ENCODE assay signal across 18 cellular contexts in the genomic region with DNA sequence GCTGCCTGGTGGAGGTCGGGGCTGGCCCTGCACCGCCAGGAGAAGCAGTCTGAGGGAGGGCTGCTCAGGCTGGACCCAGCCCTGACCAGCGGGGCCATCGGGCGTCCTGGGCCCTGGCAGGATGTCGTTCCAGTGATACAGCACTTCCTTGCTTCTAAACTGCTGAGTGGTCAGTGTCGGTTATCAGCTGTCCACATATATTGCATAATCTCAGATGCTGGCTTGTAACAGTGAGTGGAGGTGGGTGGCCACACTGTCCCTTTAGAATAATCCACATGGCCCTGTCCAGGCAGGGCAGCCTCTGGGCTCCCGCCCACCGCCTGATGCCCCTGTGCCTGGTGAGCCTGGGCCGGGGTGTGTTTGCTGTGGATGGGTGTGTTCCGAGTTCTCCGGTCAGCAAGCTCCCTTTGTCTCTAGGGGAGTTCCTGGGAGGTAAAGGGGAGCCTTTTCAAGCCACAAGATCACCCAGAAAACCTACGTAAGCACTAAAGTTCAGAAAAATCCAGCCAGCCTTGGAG.
DNase-seq lines count a peak whose midpoint lies in the region; ATAC-seq and TF ChIP-seq lines count a peak whose summit lies in the region.
"Had no signal": no experiment of that assay in that cellular context is flagged by ENCODE, and none has a peak within 500 bp of the region (broad histone marks: within the 10 kb centered on the region; RNA-seq: fewer than 3 reads in every experiment).

No MANE protein-coding gene starts in this region.

- DNase-seq in SK-N-SH (peak; percentile 67), fibroblast of the aortic adventitia (ENCODE audit: low read depth) (peak; percentile 24), naive B cell (no peak), PC-3 (no peak), KBM-7 (no peak)
- DNase-seq: ACHN; activated CD4-positive, alpha-beta T cell treated with anti-CD3 and anti-CD28 coated beads, Interleukin-2, amount 50 U/mL, for 48 hours; activated naive CD8-positive, alpha-beta T cell treated with anti-CD3 and anti-CD28 coated beads for 36 hours; activated T-cell treated with anti-CD3 and anti-CD28 coated beads, Interleukin-2, amount 50 U/mL, for 1 hour; NCI-H187; NCI-H446 treated with DMSO at 0.1 percent for 48 hours; T1000; uterus had no signal

- POLR2A ChIA-PET in SK-N-SH (lab: Yijun Ruan, JAX) (no interaction called here), PC-3 (lab: Charles Lee; ENCODE audit: unreplicated experiment) (no interaction called here)

- H3K9me2 ChIP-seq in SK-N-SH: no peaks in the 10 kb centered on the region
- H3K9me2 ChIP-seq in PC-3 (replicated peaks; ENCODE audit: low read length): no peaks in the 10 kb centered on the region

- H3F3A ChIP-seq in SK-N-SH (replicated peaks; ENCODE audit: insufficient read depth) (no peaks in the 10 kb centered on the region), PC-3 (ENCODE audit: low read length, unreplicated experiment) (no peaks in the 10 kb centered on the region)

- H2AFZ ChIP-seq in SK-N-SH (ENCODE audit: low read depth) (no peak overlapping the region), PC-3 (ENCODE audit: low read length) (no peak overlapping the region)

- no peaks in the 10 kb centered on the region for H3K27me3 Mint-ChIP-seq in naive B cell
- H3K27me3 Mint-ChIP-seq: activated naive CD8-positive, alpha-beta T cell treated with anti-CD3 and anti-CD28 coated beads for 36 hours had no signal

- no peak for ATAC-seq in naive B cell (ENCODE audit: low read depth in 2 of 2)
- no peak for ATAC-seq in PC-3
- no peak for ATAC-seq in GM18520 (IDR thresholded peaks at IDR 0.05; ENCODE audit: unreplicated experiment)
- no peak for ATAC-seq in GM18873 (IDR thresholded peaks at IDR 0.05; ENCODE audit: low FRiP score, unreplicated experiment)

- no peak for TF ChIP-seq EP300 in SK-N-SH (IDR thresholded peaks at IDR 0.05; ENCODE audit: borderline replicate concordance in 1 of 2, low read depth in 1 of 2, low read length in 1 of 2)

- H3K27ac ChIP-seq in BLaER1 treated with 17β-estradiol and CSF1 and Interleukin-3, amounts not matched to agents 10 nM and 100 nM: peak overlapping the region in 2 of 11 experiments; percentile 24 to 27; a peak in 2 of 22 replicates
- H3K27ac ChIP-seq in SK-N-SH (ENCODE audit: low read depth in 2 of 2, low read length in 1 of 2) (no peak overlapping the region), PC-3 (ENCODE audit: low read length) (no peak overlapping the region)
- H3K27ac ChIP-seq: cardiac muscle cell, SJSA1, uterus had no signal

- no peaks in the 10 kb centered on the region for H3K36me3 Mint-ChIP-seq in naive B cell
- H3K36me3 Mint-ChIP-seq: activated naive CD8-positive, alpha-beta T cell treated with anti-CD3 and anti-CD28 coated beads for 36 hours had no signal

- peak overlapping the region; percentile 41 to 89 (median 81) for H3K4me3 Mint-ChIP-seq in naive B cell
- H3K4me3 Mint-ChIP-seq: activated naive CD8-positive, alpha-beta T cell treated with anti-CD3 and anti-CD28 coated beads for 36 hours had no signal

- H3K9ac ChIP-seq in BLaER1 treated with 17β-estradiol and CSF1 and Interleukin-3, amounts not matched to agents 10 nM and 100 nM: peak overlapping the region in 3 of 11 experiments; percentile 17 to 41 (median 17); a peak in 2 of 22 replicates
- H3K9ac ChIP-seq in SK-N-SH (no peak overlapping the region), PC-3 (ENCODE audit: low read length) (no peak overlapping the region)

- peak overlapping the region in 5 of 6 donors; percentile 88 to 99 (median 92) for H3K27ac Mint-ChIP-seq in naive B cell

- no peak for TF ChIP-seq RAD21 in SK-N-SH (IDR thresholded peaks at IDR 0.05; ENCODE audit: low read length)

- in situ Hi-C loops in KBM-7 (cut with MboI; ENCODE audit: low pct_unique_long_range_greater_than_20kb, low sequenced_read_pairs): loop anchor here (25.0 kb wide), 1 partner anchor 190 kb away; a partner anchor contains a TSS

- H3K79me2 ChIP-seq in SK-N-SH (ENCODE audit: insufficient read depth) (no peaks in the 10 kb centered on the region), PC-3 (ENCODE audit: low read length) (no peaks in the 10 kb centered on the region)

- H3K27me3 ChIP-seq in BLaER1 treated with 17β-estradiol and CSF1 and Interleukin-3, amounts not matched to agents 10 nM and 100 nM: peaks cover 0 to 20% (median 13%) of the 10 kb centered on the region in 11 experiments; a peak in 14 of 22 replicates
- no peaks in the 10 kb centered on the region for H3K27me3 ChIP-seq in SK-N-SH (ENCODE audit: insufficient read depth)
- no peaks in the 10 kb centered on the region for H3K27me3 ChIP-seq in PC-3 (ENCODE audit: low read length)
- H3K27me3 ChIP-seq: cardiac muscle cell, SJSA1, uterus had no signal

- H4K20me1 ChIP-seq in BLaER1 treated with 17β-estradiol and CSF1 and Interleukin-3, amounts not matched to agents 10 nM and 100 nM: peaks cover 0 to 17% (median 6%) of the 10 kb centered on the region in 11 experiments; a peak in 7 of 22 replicates
- no peaks in the 10 kb centered on the region for H4K20me1 ChIP-seq in SK-N-SH (ENCODE audit: insufficient read depth)
- no peaks in the 10 kb centered on the region for H4K20me1 ChIP-seq in PC-3 (ENCODE audit: low read length)

- H3K36me3 ChIP-seq in BLaER1 treated with 17β-estradiol and CSF1 and Interleukin-3, amounts not matched to agents 10 nM and 100 nM: no peaks in the 10 kb centered on the region
- no peaks in the 10 kb centered on the region for H3K36me3 ChIP-seq in SK-N-SH (replicated peaks in 1 of 2; ENCODE audit: control insufficient read depth in 1 of 2, insufficient read depth in 2 of 2, low read length in 1 of 2)
- H3K36me3 ChIP-seq in PC-3 (ENCODE audit: low read depth, low read length): no peaks in the 10 kb centered on the region
- H3K36me3 ChIP-seq: cardiac muscle cell, SJSA1, uterus had no signal

- H3K9me3 ChIP-seq in BLaER1 treated with 17β-estradiol and CSF1 and Interleukin-3, amounts not matched to agents 10 nM and 100 nM (replicated peaks in 1 of 11): no peaks in the 10 kb centered on the region
- H3K9me3 ChIP-seq in SK-N-SH (no peaks in the 10 kb centered on the region), PC-3 (ENCODE audit: low read length) (no peaks in the 10 kb centered on the region)
- H3K9me3 ChIP-seq: SJSA1, uterus had no signal

- H3K4me2 ChIP-seq in BLaER1 treated with 17β-estradiol and CSF1 and Interleukin-3, amounts not matched to agents 10 nM and 100 nM: peak overlapping the region; percentile 54 to 89 (median 79)
- H3K4me2 ChIP-seq in SK-N-SH (no peak overlapping the region), PC-3 (ENCODE audit: low read length) (no peak overlapping the region)

- H3K4me3 ChIP-seq in BLaER1 treated with 17β-estradiol and CSF1 and Interleukin-3, amounts not matched to agents 10 nM and 100 nM: no peak overlapping the region
- H3K4me3 ChIP-seq in SK-N-SH (ENCODE audit: low read depth in 2 of 2, low read length in 1 of 2): no peak overlapping the region
- H3K4me3 ChIP-seq in fibroblast of the aortic adventitia (ENCODE audit: low read depth, low read length): no peak overlapping the region
- no peak overlapping the region for H3K4me3 ChIP-seq in PC-3 (ENCODE audit: low read length)
- H3K4me3 ChIP-seq: cardiac muscle cell, SJSA1, uterus had no signal

- intact Hi-C loops in PC-3 (cut with micrococcal nuclease): no loop called here

- H3K4me1 Mint-ChIP-seq in naive B cell: peaks cover 51 to 97% (median 91%) of the 10 kb centered on the region in 3 donors

- H3K9me3 Mint-ChIP-seq in naive B cell: no peaks in the 10 kb centered on the region
- H3K9me3 Mint-ChIP-seq: activated naive CD8-positive, alpha-beta T cell treated with anti-CD3 and anti-CD28 coated beads for 36 hours had no signal

- H3K4me1 ChIP-seq in BLaER1 treated with 17β-estradiol and CSF1 and Interleukin-3, amounts not matched to agents 10 nM and 100 nM: peaks cover 81 to 100% (median 88%) of the 10 kb centered on the region in 10 experiments
- H3K4me1 ChIP-seq in SK-N-SH (ENCODE audit: control insufficient read depth in 1 of 2, insufficient read depth in 2 of 2, low read depth in 1 of 2, low read length in 1 of 2) (peaks cover 0 to 6% of the 10 kb centered on the region in 2 experiments; a peak in 1 of 4 replicates), PC-3 (ENCODE audit: insufficient read depth, low read length) (no peaks in the 10 kb centered on the region)
- H3K4me1 ChIP-seq: SJSA1, uterus had no signal

- TF ChIP-seq CTCF in SK-N-SH (IDR thresholded peaks at IDR 0.05) (no peak), fibroblast of the aortic adventitia (IDR thresholded peaks at IDR 0.05; ENCODE audit: insufficient read depth, low read length) (no peak), PC-3 (conservative IDR thresholded peaks at IDR 0.05; ENCODE audit: low read depth, low read length) (no peak)

- WGBS in SK-N-SH (ENCODE audit: low lambda C conversion rate): 100% methylated on average over 1 of the region's 13 CpGs

- CTCF ChIA-PET in SK-N-SH (lab: Yijun Ruan, JAX) (interaction anchor here (0.8 to 15.3 kb wide), 9 partner anchors 9 to 198 kb away, joined by 3 to 192 read pairs (median 4); no protein-coding TSS in a partner anchor), PC-3 (lab: Charles Lee) (no interaction called here)

- no TSS peak for BruUV-seq in PC-3 (replicated peaks; lab: Mats Ljungman, UMichigan)

TF ChIP-seq in SK-N-SH, 30 proteins besides CTCF, POLR2A, EP300 and RAD21:
- TF ChIP-seq SMC3 (IDR thresholded peaks at IDR 0.05; ENCODE audit: low read depth, low read length): no peak
- TF ChIP-seq FOXM1 (IDR thresholded peaks at IDR 0.05; ENCODE audit: low read depth): no peak
- TF ChIP-seq MXI1 (IDR thresholded peaks at IDR 0.05; ENCODE audit: low read depth, low read length): peak; percentile 23; the same call in 1 of the 2 replicates

Comparison
In these comparisons a context has a peak if more than half of its experiments do, and no peak if none do; other contexts are left out.
1. H3K4me2 ChIP-seq: peak in BLaER1 treated with 17β-estradiol and CSF1 and Interleukin-3, amounts not matched to agents 10 nM and 100 nM (11 of 11); none in SK-N-SH (single experiment) and PC-3 (single experiment).
2. DNase-seq: peak in SK-N-SH (single experiment) and fibroblast of the aortic adventitia (single experiment); none in naive B cell (single experiment), PC-3 (single experiment) and KBM-7 (single experiment).